Comparison of ENCODE assay signal across 8 cellular contexts in the genomic region with DNA sequence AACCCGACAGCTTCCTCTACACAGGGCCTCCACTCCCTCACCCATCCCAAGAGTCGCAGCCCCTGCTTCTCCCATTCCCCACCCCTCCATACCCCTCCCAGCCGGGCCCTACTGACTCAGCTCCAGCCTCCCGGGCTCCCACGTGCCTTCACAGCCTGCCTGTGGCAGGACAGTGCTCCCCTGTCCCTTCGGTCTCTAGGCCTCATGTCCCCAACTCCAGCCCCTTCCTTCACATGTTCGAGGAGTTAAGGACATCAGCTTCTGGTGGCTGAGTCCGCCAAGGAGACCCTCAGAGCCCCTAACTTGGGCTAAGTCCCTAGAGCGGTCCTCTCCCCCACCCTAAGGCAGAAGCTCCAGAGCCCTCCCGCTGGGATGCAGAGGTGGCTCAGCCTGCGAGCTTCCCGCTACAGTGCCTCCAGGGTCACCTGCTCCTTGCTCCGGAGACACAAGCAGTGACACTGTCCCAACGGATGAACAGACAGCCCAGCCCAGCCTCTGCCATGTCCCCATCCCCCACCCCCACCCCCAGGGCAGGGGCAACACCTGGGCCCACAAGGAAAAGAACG. TPM values are rescaled to one million over a fixed set of nuclear protein-coding genes. Genes with fewer than 3 reads are reported as not detected.
DNase-seq lines count a peak whose midpoint lies in the region; ATAC-seq and TF ChIP-seq lines count a peak whose summit lies in the region.

No MANE protein-coding gene starts in this region.

- H3K27ac ChIP-seq in heart right ventricle (peak overlapping the region; percentile 86 to 99 (median 97)), gastrocnemius medialis (peak overlapping the region; percentile 92 to 100 (median 98))

- H3K27me3 Mint-ChIP-seq in T-helper 17 cell, result peaks cover 45% of the 10 kb centered on the region

- H3K4me3 Mint-ChIP-seq in T-helper 17 cell, result peak overlapping the region; percentile 91

- intact Hi-C loops in heart right ventricle (cut with DNase I) (loop anchor here in 6 of 10 donors (2.0 to 10.0 kb wide), 4 partner anchors 55 to 123 kb away; partner anchors contain the start of gene ASB10 (in 1 of the 6)), gastrocnemius medialis (cut with DNase I; ENCODE audit: low total_unique reads) (loop anchor here (1.0 to 10.0 kb wide), 8 partner anchors 21 to 883 kb away; partner anchors contain the start of genes ABCB8, ABCF2, FASTK and REPIN1)

- DNase-seq in G401 (ENCODE audit: low spot score) (peak; percentile 21), T-helper 17 cell (no peak), heart right ventricle (no peak), gastrocnemius medialis (peak; percentile 77 to 81), cortex of kidney (lab: John Stamatoyannopoulos, UW) (no peak), SKM-1 treated with dmso at 0.1 percent for 144 hours (lab: John Stamatoyannopoulos, UW; ENCODE audit: unreplicated experiment) (no peak)
- DNase-seq in stimulated activated CD4-positive, alpha-beta T cell treated with anti-CD3 and anti-CD28 coated beads, Interleukin-15, amount 100 ng/mL, for 24 hours, result no peak

- no peak for ATAC-seq in T-helper 17 cell
- peak in 5 of 8 donors; percentile 5 to 25 (median 10) for ATAC-seq in heart right ventricle
- ATAC-seq in gastrocnemius medialis, result peak; percentile 29 to 37
- ATAC-seq in HG03108 (IDR thresholded peaks at IDR 0.05; ENCODE audit: unreplicated experiment), result no peak

- in situ Hi-C loops in G401 (cut with HindIII; ENCODE audit: low sequenced_read_pairs) (no loop called here), gastrocnemius medialis (cut with MboI; ENCODE audit: low sequenced_read_pairs in 4 of 4) (no loop called here)

- TF ChIP-seq POLR2A in gastrocnemius medialis (IDR thresholded peaks at IDR 0.05), result peak; percentile 68 to 70

- H3K4me1 ChIP-seq in heart right ventricle (peaks cover 21 to 92% (median 82%) of the 10 kb centered on the region in 9 donors), gastrocnemius medialis (peaks cover 62 to 77% of the 10 kb centered on the region in 2 donors)

- peaks cover 0 to 4% (median 0%) of the 10 kb centered on the region in 9 donors for H3K36me3 ChIP-seq in heart right ventricle
- H3K36me3 ChIP-seq in gastrocnemius medialis, result peaks cover 0 to 3% of the 10 kb centered on the region in 2 donors

- peak overlapping the region; percentile 51 for H3K27ac Mint-ChIP-seq in T-helper 17 cell

- H3K4me1 Mint-ChIP-seq in T-helper 17 cell, result peaks cover 53% of the 10 kb centered on the region

- H3K4me3 ChIP-seq in heart right ventricle (peak overlapping the region; percentile 63 to 80 (median 74)), gastrocnemius medialis (peak overlapping the region; percentile 68 to 94 (median 85))

- WGBS in heart right ventricle, 2 donors, result 7 to 13% methylated on average over 15 of the region's 15 CpGs

- no peaks in the 10 kb centered on the region for H3K9me3 ChIP-seq in T-helper 17 cell (ENCODE audit: control insufficient read depth, low read length, poor library complexity, severe bottlenecking)
- H3K9me3 ChIP-seq in heart right ventricle, result no peaks in the 10 kb centered on the region
- H3K9me3 ChIP-seq in gastrocnemius medialis, result no peaks in the 10 kb centered on the region

- H3K36me3 Mint-ChIP-seq in T-helper 17 cell (ENCODE audit: low read depth), result peaks cover 15% of the 10 kb centered on the region

- H3K27me3 ChIP-seq in heart right ventricle (peaks cover 0 to 74% (median 6%) of the 10 kb centered on the region in 7 donors), gastrocnemius medialis (no peaks in the 10 kb centered on the region)

- TF ChIP-seq CTCF in heart right ventricle (IDR thresholded peaks at IDR 0.05) (no peak), gastrocnemius medialis (IDR thresholded peaks at IDR 0.05 in 4 of 5, conservative IDR thresholded peaks at IDR 0.05 in 1 of 5) (no peak)

RNA-seq across cellular contexts. Expression of gene SMARCD3, which starts 0.8 kb away (rescaled TPM):
- 65.7 and 68.2 TPM in 2 replicates for total RNA-seq in G401 (2014; rRNA removed; shearing (Covaris generic))
- total RNA-seq in T-helper 17 cell, result 10 to 100 TPM in 1 of 2 donors, 1 to 10 TPM in 1; 9.8 to 10.7 TPM
- 100 to 1,000 TPM in 5 of 10 donors, 10 to 100 TPM in 5; 78.0 to 119 (median 97.6) TPM for total RNA-seq in heart right ventricle
- polyA plus RNA-seq in heart right ventricle, result 100 to 1,000 TPM in 1 of 2 donors, 10 to 100 TPM in 1; 77.7 to 175 TPM
- 100 to 1,000 TPM in 1 of 4 donors, 10 to 100 TPM in 3; 41.8 to 103 (median 75.4) TPM for total RNA-seq in gastrocnemius medialis

RNA-seq across cellular contexts. Expression of gene CHPF2, which starts 15.4 kb away (rescaled TPM):
- total RNA-seq in G401 (2014; rRNA removed; shearing (Covaris generic)), result 22.3 and 31.1 TPM in 2 replicates
- 10 to 100 TPM; 39.4 to 41.6 TPM for total RNA-seq in T-helper 17 cell
- total RNA-seq in heart right ventricle, result 10 to 100 TPM; 12.1 to 22.4 (median 17.4) TPM
- 10 to 100 TPM; 19.2 to 20.9 TPM for polyA plus RNA-seq in heart right ventricle
- total RNA-seq in gastrocnemius medialis, result 10 to 100 TPM; 11.1 to 16.1 (median 14.1) TPM

RNA-seq across cellular contexts. Expression of gene ABCF2, which starts 20.7 kb away (rescaled TPM):
- 63.0 and 99.0 TPM in 2 replicates for total RNA-seq in G401 (2014; rRNA removed; shearing (Covaris generic))
- total RNA-seq in T-helper 17 cell, result 10 to 100 TPM; 24.2 to 26.7 TPM
- 10 to 100 TPM; 25.2 to 33.8 (median 29.5) TPM for total RNA-seq in heart right ventricle
- 10 to 100 TPM; 13.0 to 35.2 TPM for polyA plus RNA-seq in heart right ventricle
- 100 to 1,000 TPM in 1 of 4 donors, 10 to 100 TPM in 3; 73.3 to 119 (median 96.3) TPM for total RNA-seq in gastrocnemius medialis

RNA-seq across cellular contexts. Expression of gene H2BK1, which starts 37.4 kb away (rescaled TPM):
- total RNA-seq in G401 (2014; rRNA removed; shearing (Covaris generic)), result not detected in 2 replicates
- total RNA-seq in T-helper 17 cell (1 to 10 TPM; 1.0 to 4.1 TPM), heart right ventricle (not detected), gastrocnemius medialis (not detected)
- not detected for polyA plus RNA-seq in heart right ventricle

Comparison
In these comparisons a context has a peak if more than half of its experiments do, and no peak if none do; other contexts are left out.
1. DNase-seq: peak in G401 (single experiment) and gastrocnemius medialis (2 of 2); none in T-helper 17 cell (0 of 3), heart right ventricle (0 of 2), stimulated activated CD4-positive, alpha-beta T cell treated with anti-CD3 and anti-CD28 coated beads, Interleukin-15, amount 100 ng/mL, for 24 hours (single experiment), cortex of kidney (single experiment) and SKM-1 treated with dmso at 0.1 percent for 144 hours (single experiment).
2. ATAC-seq: peak in heart right ventricle (5 of 8) and gastrocnemius medialis (2 of 2); none in T-helper 17 cell (single experiment) and HG03108 (single experiment).